15 cellular contexts compared by ENCODE assay signal in the genomic region with DNA sequence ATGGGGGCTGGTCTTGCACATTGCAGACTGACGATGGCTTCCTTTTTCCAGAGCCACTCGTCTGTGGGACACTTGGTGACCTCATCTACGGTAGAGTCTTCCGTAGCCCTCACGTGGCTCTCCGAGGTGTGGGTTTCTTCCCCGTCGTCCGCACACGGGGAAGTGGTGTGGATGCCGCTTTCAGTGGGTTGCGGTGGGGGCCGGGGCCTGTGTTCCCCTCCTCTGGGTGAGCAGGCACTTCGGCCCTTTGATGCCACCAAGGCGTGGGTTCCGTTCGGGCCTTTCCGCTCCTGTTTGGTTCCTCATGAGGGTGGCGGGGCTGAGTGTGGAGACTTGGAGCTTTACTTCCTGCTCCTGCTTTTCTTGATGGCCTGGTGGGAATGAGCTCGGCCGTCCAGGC. TPM values are rescaled to one million over a fixed set of nuclear protein-coding genes. Genes with fewer than 3 reads are reported as not detected.
DNase-seq lines count a peak whose midpoint lies in the region; ATAC-seq and TF ChIP-seq lines count a peak whose summit lies in the region.
"Had no signal": no experiment of that assay in that cellular context is flagged by ENCODE, and none has a peak within 500 bp of the region (broad histone marks: within the 10 kb centered on the region; RNA-seq: fewer than 3 reads in every experiment).

No MANE protein-coding gene starts in this region.

- peaks cover 20% of the 10 kb centered on the region for H3K4me1 ChIP-seq in hepatocyte (ENCODE audit: insufficient read depth)
- peaks cover 0 to 61% (median 13%) of the 10 kb centered on the region in 4 donors for H3K4me1 ChIP-seq in tibial nerve

- H3K4me2 ChIP-seq in hepatocyte: no peak overlapping the region

- ATAC-seq in T-cell (replicated peaks in 1 of 4): no peak
- ATAC-seq: GM12878 had no signal

- H3K9me3 ChIP-seq in hepatocyte (ENCODE audit: low read depth) (no peaks in the 10 kb centered on the region), tibial nerve (no peaks in the 10 kb centered on the region)

- peaks cover 3% of the 10 kb centered on the region for H3K36me3 Mint-ChIP-seq in T-cell

- peak in 1 of 2 donors; percentile 9 for TF ChIP-seq EP300 in tibial nerve (IDR thresholded peaks at IDR 0.05)

- no peaks in the 10 kb centered on the region for H3K9me3 Mint-ChIP-seq in T-cell
- H3K9me3 Mint-ChIP-seq: CD4-positive, alpha-beta T cell; IgD-negative memory B cell had no signal

- H3K27ac Mint-ChIP-seq in T-cell: no peak overlapping the region
- H3K27ac Mint-ChIP-seq: CD4-positive, alpha-beta T cell; IgD-negative memory B cell had no signal

- POLR2A ChIA-PET in T-cell (lab: Charles Lee): no interaction called here

- no peaks in the 10 kb centered on the region for H3K27me3 Mint-ChIP-seq in T-cell
- H3K27me3 Mint-ChIP-seq: CD4-positive, alpha-beta T cell had no signal

- no peak overlapping the region for H3K4me3 Mint-ChIP-seq in T-cell
- H3K4me3 Mint-ChIP-seq: CD4-positive, alpha-beta T cell; IgD-negative memory B cell had no signal

- H3K79me2 ChIP-seq in hepatocyte: peaks cover 14% of the 10 kb centered on the region

- no peaks in the 10 kb centered on the region for H3K36me3 ChIP-seq in hepatocyte (replicated peaks; ENCODE audit: insufficient read depth, low read depth)
- H3K36me3 ChIP-seq in tibial nerve: peaks cover 0 to 32% (median 0%) of the 10 kb centered on the region in 3 donors

- TF ChIP-seq POLR2A in tibial nerve (IDR thresholded peaks at IDR 0.05): no peak

- H3K9me2 ChIP-seq in hepatocyte (replicated peaks; ENCODE audit: insufficient read depth): no peaks in the 10 kb centered on the region

- no peaks in the 10 kb centered on the region for H4K20me1 ChIP-seq in hepatocyte (ENCODE audit: insufficient read depth, poor library complexity, severe bottlenecking)

- CTCF ChIA-PET in T-cell (lab: Charles Lee): no interaction called here

- DNase-seq in MV-4-11 (lab: John Stamatoyannopoulos, UW) (peak; percentile 51), hepatocyte (ENCODE audit: low spot score) (no peak), tibial nerve (ENCODE audit: low spot score in 2 of 2) (no peak), NCI-H2081 (lab: John Stamatoyannopoulos, UW) (no peak), T-cell (no peak), NCI-H2107 (lab: John Stamatoyannopoulos, UW) (no peak)
- DNase-seq: AML-193; CD4-positive, alpha-beta T cell; DMS79; NCI-H1436 treated with DMSO at 0.1 percent for 48 hours; NCI-H2081 treated with DMSO at 0.1 percent for 48 hours; NCI-H345 had no signal

- peak overlapping the region; percentile 8 for H3K27ac ChIP-seq in cingulate gyrus (ENCODE audit: low read depth, low read length)
- H3K27ac ChIP-seq in hepatocyte: peak overlapping the region; percentile 87
- peak overlapping the region; percentile 69 to 95 (median 90) for H3K27ac ChIP-seq in tibial nerve

- peaks cover 0 to 5% (median 5%) of the 10 kb centered on the region in 3 donors for H3K4me1 Mint-ChIP-seq in T-cell

- WGBS in hepatocyte (ENCODE audit: low lambda C conversion rate, missing lambda C conversion rate): 97% methylated on average over 19 of the region's 21 CpGs
- 90 to 91% methylated on average over 21 of the region's 21 CpGs for WGBS in tibial nerve, 2 donors

- H2AFZ ChIP-seq in hepatocyte: no peak overlapping the region

- H3K27me3 ChIP-seq in hepatocyte (no peaks in the 10 kb centered on the region), tibial nerve (no peaks in the 10 kb centered on the region)

- H3K4me3 ChIP-seq in hepatocyte (no peak overlapping the region), tibial nerve (no peak overlapping the region)
- H3K4me3 ChIP-seq: GM12878 had no signal

- no peak for TF ChIP-seq CTCF in hepatocyte (IDR thresholded peaks at IDR 0.05; ENCODE audit: poor library complexity)
- TF ChIP-seq CTCF in tibial nerve (IDR thresholded peaks at IDR 0.05): no peak

RNA-seq across cellular contexts. Expression of a gene that starts 21.4 kb away (rescaled TPM):
- total RNA-seq in hepatocyte (15.8 and 27.1 TPM in 2 replicates), tibial nerve (10 to 100 TPM; 49.5 to 81.2 (median 66.9) TPM), T-cell (10 to 100 TPM in 3 of 5 donors, 1 to 10 TPM in 2; 6.3 to 12.0 (median 10.1) TPM)
- 49.7 and 60.0 TPM in 2 replicates for polyA plus RNA-seq in hepatocyte

Comparison
In these comparisons a context has a peak if more than half of its experiments do, and no peak if none do; other contexts are left out.
1. H3K27ac ChIP-seq: peak in every context shown above with its lines; median percentile 90 in tibial nerve; 87 in hepatocyte; 8 in cingulate gyrus.